Comparison of ENCODE assay signal across 1 cellular context in genomic region chr16:84932691-84933090, GRCh38.
TF ChIP-seq lines count a peak whose summit lies in the region.

No MANE protein-coding gene starts in this region.

TF ChIP-seq in GM23338, 12 proteins besides CTCF, POLR2A, EP300 and RAD21 (continued from another document):
- TF ChIP-seq ETS1 (IDR thresholded peaks at IDR 0.05) (no peak), ZNF114 (CRISPR knock-in tag; IDR thresholded peaks at IDR 0.05) (no peak), REST (IDR thresholded peaks at IDR 0.05; ENCODE audit: unreplicated experiment) (no peak), CREB1 (CRISPR knock-in tag; IDR thresholded peaks at IDR 0.05; ENCODE audit: low read depth) (no peak), ZNF331 (CRISPR knock-in tag; IDR thresholded peaks at IDR 0.05; ENCODE audit: low read depth) (no peak), ZNF462 (CRISPR knock-in tag; IDR thresholded peaks at IDR 0.05) (no peak)
